Comparison of ENCODE assay signal across 1 cellular context in genomic region chr1:8625981-8626898, GRCh38.
TF ChIP-seq lines count a peak whose summit lies in the region.

No MANE protein-coding gene starts in this region.

TF ChIP-seq in SK-N-SH treated with all-trans-retinoic acid at 6 μM for 48 hours, 23 proteins besides CTCF, POLR2A, EP300 and RAD21 (continued from another document):
- TF ChIP-seq ARNTL (CRISPR knock-in tag; IDR thresholded peaks at IDR 0.05; ENCODE audit: borderline replicate concordance, low read depth), result no peak
- TF ChIP-seq ZFP30 (CRISPR knock-in tag; IDR thresholded peaks at IDR 0.05), result 0 out of 2 replicates have a peak, but pooled peaks have one; percentile 43
- peak; percentile 50; the same call in 1 of the 2 replicates for TF ChIP-seq TCF4 (CRISPR knock-in tag; IDR thresholded peaks at IDR 0.05; ENCODE audit: borderline replicate concordance)
- TF ChIP-seq ESRRG (CRISPR knock-in tag; IDR thresholded peaks at IDR 0.05), result peak; percentile 81
- peak; percentile 66; the same call in 1 of the 2 replicates for TF ChIP-seq ZNF565 (CRISPR knock-in tag; conservative IDR thresholded peaks at IDR 0.05; ENCODE audit: low read depth)
- TF ChIP-seq GLIS3 (CRISPR knock-in tag; IDR thresholded peaks at IDR 0.05), result peak; percentile 90; the same call in 1 of the 2 replicates
- TF ChIP-seq OSR1 (CRISPR knock-in tag; IDR thresholded peaks at IDR 0.05), result no peak
- TF ChIP-seq ZNF8 (CRISPR knock-in tag; IDR thresholded peaks at IDR 0.05), result peak; percentile 24; the same call in 1 of the 2 replicates
- peak; percentile 100 for TF ChIP-seq CSDC2 (CRISPR knock-in tag; IDR thresholded peaks at IDR 0.05)
- TF ChIP-seq SNAI2 (CRISPR knock-in tag; IDR thresholded peaks at IDR 0.05), result peak; percentile 98
- peak; percentile 79 for TF ChIP-seq CSRNP3 (CRISPR knock-in tag; IDR thresholded peaks at IDR 0.05)
